In genomic region chr11:94513091-94513490, GRCh38 we compare ENCODE assay signal across 11 cellular contexts. TPM values are rescaled to one million over a fixed set of nuclear protein-coding genes. Genes with fewer than 3 reads are reported as not detected.
DNase-seq lines count a peak whose midpoint lies in the region; ATAC-seq and TF ChIP-seq lines count a peak whose summit lies in the region.
"Had no signal": no experiment of that assay in that cellular context is flagged by ENCODE, and none has a peak within 500 bp of the region (broad histone marks: within the 10 kb centered on the region; RNA-seq: fewer than 3 reads in every experiment).

No MANE protein-coding gene starts in this region.

- H3K4me2 ChIP-seq in SK-N-SH = no peak overlapping the region; the same call in 1 of the 2 replicates

- H3K36me3 Mint-ChIP-seq in natural killer cell = no peaks in the 10 kb centered on the region
- H3K36me3 Mint-ChIP-seq: stimulated activated naive B cell treated with anti-CD40 and anti-IgM and Interleukin-4, amounts not matched to agents 10 μg/mL and 1 μg/mL and 100 μg/mL, for 72 hours had no signal

- H3K27ac Mint-ChIP-seq in natural killer cell = peak overlapping the region; percentile 80 to 82
- H3K27ac Mint-ChIP-seq: progenitor cell of endocrine pancreas had no signal

- CTCF ChIA-PET in SK-N-SH (lab: Yijun Ruan, JAX) (interaction anchor here (0.8 to 4.7 kb wide), 2 partner anchors 8 to 618 kb away, joined by 3 to 26 read pairs; no protein-coding TSS in a partner anchor), GM10248 (lab: Yijun Ruan, JAX) (interaction anchor here (0.7 to 1.6 kb wide), 6 partner anchors 9 to 330 kb away, joined by 3 to 6 read pairs (median 4); no protein-coding TSS in a partner anchor)

- no peak for TF ChIP-seq CTCF in SK-N-SH (IDR thresholded peaks at IDR 0.05)
- TF ChIP-seq CTCF in natural killer cell (IDR thresholded peaks at IDR 0.05) = no peak
- TF ChIP-seq CTCF in GM10248 (IDR thresholded peaks at IDR 0.05; ENCODE audit: control extremely low read depth, extremely low read depth, low read depth, missing control alignments) = no peak

- peaks cover 0 to 7% of the 10 kb centered on the region in 2 experiments; a peak in 1 of 4 replicates for H3K4me1 ChIP-seq in SK-N-SH (ENCODE audit: control insufficient read depth in 1 of 2, insufficient read depth in 2 of 2, low read depth in 1 of 2, low read length in 1 of 2)

- POLR2A ChIA-PET in SK-N-SH (lab: Yijun Ruan, JAX) = no interaction called here
- POLR2A ChIA-PET in GM10248 (lab: Yijun Ruan, JAX) = no interaction called here

- DNase-seq in KG1 (lab: John Stamatoyannopoulos, UW) = peak; percentile 55
- no peak for DNase-seq in SK-N-SH
- DNase-seq in natural killer cell = no peak
- no peak for DNase-seq in anterior cingulate cortex (lab: John Stamatoyannopoulos, UW)
- DNase-seq in GM10248 (ENCODE audit: extremely low spot score) = no peak
- DNase-seq in amniotic stem cell (lab: John Stamatoyannopoulos, UW) = no peak
- DNase-seq: stimulated activated naive B cell treated with anti-CD40 and anti-IgM and Interleukin-4, amounts not matched to agents 10 μg/mL and 1 μg/mL and 100 μg/mL, for 72 hours had no signal

- no peak overlapping the region for H3K9ac ChIP-seq in SK-N-SH

- H3K9me2 ChIP-seq in SK-N-SH = no peaks in the 10 kb centered on the region

- no peaks in the 10 kb centered on the region for H3F3A ChIP-seq in SK-N-SH (replicated peaks; ENCODE audit: insufficient read depth)

- H3K9me3 Mint-ChIP-seq in natural killer cell = no peaks in the 10 kb centered on the region
- H3K9me3 Mint-ChIP-seq: stimulated activated naive B cell treated with anti-CD40 and anti-IgM and Interleukin-4, amounts not matched to agents 10 μg/mL and 1 μg/mL and 100 μg/mL, for 72 hours had no signal

- H3K79me2 ChIP-seq in SK-N-SH (ENCODE audit: insufficient read depth) = no peaks in the 10 kb centered on the region

- H4K20me1 ChIP-seq in SK-N-SH (ENCODE audit: insufficient read depth) = no peaks in the 10 kb centered on the region

- peaks cover 8 to 18% of the 10 kb centered on the region in 2 donors for H3K27me3 Mint-ChIP-seq in natural killer cell (ENCODE audit: low read depth in 2 of 2)

- TF ChIP-seq RAD21 in SK-N-SH (IDR thresholded peaks at IDR 0.05; ENCODE audit: low read length) = no peak

- no peaks in the 10 kb centered on the region for H3K27me3 ChIP-seq in SK-N-SH (ENCODE audit: insufficient read depth)

- H3K9me3 ChIP-seq in SK-N-SH = no peaks in the 10 kb centered on the region

- ATAC-seq in GM18498 (IDR thresholded peaks at IDR 0.05; ENCODE audit: unreplicated experiment) = peak; percentile 30
- no peak for ATAC-seq in natural killer cell
- no peak for ATAC-seq in GM19397 (IDR thresholded peaks at IDR 0.05; ENCODE audit: unreplicated experiment)

- H3K4me3 ChIP-seq in SK-N-SH (ENCODE audit: low read depth in 2 of 2, low read length in 1 of 2) = no peak overlapping the region

- intact Hi-C loops in natural killer cell (cut with micrococcal nuclease) = loop anchor here (5.0 kb wide), 1 partner anchor 1699 kb away; no protein-coding TSS in a partner anchor

- H3K27ac ChIP-seq in SK-N-SH (ENCODE audit: low read depth in 2 of 2, low read length in 1 of 2) = no peak overlapping the region

- H3K4me1 Mint-ChIP-seq in natural killer cell = peaks cover 17 to 22% of the 10 kb centered on the region in 2 donors

- no peak overlapping the region for H2AFZ ChIP-seq in SK-N-SH (ENCODE audit: low read depth)

- WGBS in SK-N-SH (ENCODE audit: low lambda C conversion rate) = 67% methylated on average over 2 of the region's 2 CpGs

- no peaks in the 10 kb centered on the region for H3K36me3 ChIP-seq in SK-N-SH (replicated peaks in 1 of 2; ENCODE audit: control insufficient read depth in 1 of 2, insufficient read depth in 2 of 2, low read length in 1 of 2)

- peak overlapping the region; percentile 92 for H3K4me3 Mint-ChIP-seq in natural killer cell

- TF ChIP-seq EP300 in SK-N-SH (IDR thresholded peaks at IDR 0.05; ENCODE audit: borderline replicate concordance in 1 of 2, low read depth in 1 of 2, low read length in 1 of 2) = no peak

TF ChIP-seq in SK-N-SH, 30 proteins besides CTCF, POLR2A, EP300 and RAD21:
- no peak for TF ChIP-seq RCOR1 (IDR thresholded peaks at IDR 0.05; ENCODE audit: low read length)
- TF ChIP-seq PBX3 (IDR thresholded peaks at IDR 0.05) = peak; percentile 22; the same call in 1 of the 2 replicates

RNA-seq across cellular contexts. Expression of gene C11orf97, which starts 0.8 kb away (rescaled TPM):
- not detected in 2 replicates for polyA plus RNA-seq in SK-N-SH (2012; rRNA removed)
- polyA plus RNA-seq in SK-N-SH (2012; cell fraction: cytosol; rRNA removed) = not detected in 2 replicates
- not detected in 2 replicates for polyA plus RNA-seq in SK-N-SH (2012; cell fraction: nucleus; rRNA removed)
- not detected for total RNA-seq in natural killer cell
- total RNA-seq: fibroblast of lung, progenitor cell of endocrine pancreas had no signal
- polyA plus RNA-seq: fibroblast of lung had no signal

RNA-seq across cellular contexts. Expression of gene ANKRD49, which starts 19.3 kb away (rescaled TPM):
- polyA plus RNA-seq in SK-N-SH (2012; rRNA removed) = 4.9 and 7.6 TPM in 2 replicates
- 5.3 and 6.5 TPM in 2 replicates for polyA plus RNA-seq in SK-N-SH (2012; cell fraction: cytosol; rRNA removed)
- polyA plus RNA-seq in SK-N-SH (2012; cell fraction: nucleus; rRNA removed) = 6.7 and 18.5 TPM in 2 replicates
- 10 to 100 TPM; 47.7 to 55.6 (median 52.6) TPM for total RNA-seq in natural killer cell

RNA-seq across cellular contexts. Expression of gene MRE11, which starts 19.4 kb away (rescaled TPM):
- polyA plus RNA-seq in SK-N-SH (2012; rRNA removed) = 2.8 and 4.7 TPM in 2 replicates
- polyA plus RNA-seq in SK-N-SH (2012; cell fraction: cytosol; rRNA removed) = 3.4 and 4.3 TPM in 2 replicates
- polyA plus RNA-seq in SK-N-SH (2012; cell fraction: nucleus; rRNA removed) = 4.8 and 8.9 TPM in 2 replicates
- total RNA-seq in natural killer cell = 10 to 100 TPM; 42.1 to 45.2 (median 43.8) TPM

RNA-seq across cellular contexts. Expression of gene FUT4, which starts 30.6 kb away (rescaled TPM):
- 1.8 and 1.9 TPM in 2 replicates for polyA plus RNA-seq in SK-N-SH (2012; rRNA removed)
- 1.7 and 1.9 TPM in 2 replicates for polyA plus RNA-seq in SK-N-SH (2012; cell fraction: cytosol; rRNA removed)
- 1.5 and 1.9 TPM in 2 replicates for polyA plus RNA-seq in SK-N-SH (2012; cell fraction: nucleus; rRNA removed)
- 1 to 10 TPM; 4.4 to 7.5 (median 5.6) TPM for total RNA-seq in natural killer cell

RNA-seq across cellular contexts. Expression of gene PIWIL4, which starts 54.1 kb away (rescaled TPM):
- polyA plus RNA-seq in SK-N-SH (2012; rRNA removed) = 1.7 and 2.0 TPM in 2 replicates
- 1.6 TPM in 2 replicates for polyA plus RNA-seq in SK-N-SH (2012; cell fraction: cytosol; rRNA removed)
- 5.2 and 10.0 TPM in 2 replicates for polyA plus RNA-seq in SK-N-SH (2012; cell fraction: nucleus; rRNA removed)
- total RNA-seq in natural killer cell = 1 to 10 TPM; 2.0 to 2.7 (median 2.2) TPM
